Comparison of ENCODE assay signal across 30 cellular contexts in the genomic region with DNA sequence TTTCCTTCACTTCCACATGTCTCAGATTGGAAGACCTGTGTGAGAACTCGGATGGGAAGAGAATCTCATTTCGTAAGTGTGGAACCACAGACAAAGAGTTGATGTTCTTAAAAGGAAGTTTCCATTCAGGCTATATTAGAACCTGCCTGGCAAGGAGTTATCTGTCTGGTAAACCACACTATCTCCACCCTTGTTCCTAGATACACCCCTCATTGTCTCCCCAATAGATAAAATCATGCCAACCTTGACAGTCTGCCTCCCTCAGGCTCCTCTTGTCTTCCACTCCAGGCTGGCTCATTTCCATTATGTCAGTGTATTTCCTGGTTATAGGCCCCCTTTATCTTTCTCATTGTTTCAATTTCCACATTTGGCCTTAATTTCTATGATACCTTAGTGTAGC.
"Had no signal": no experiment of that assay in that cellular context is flagged by ENCODE, and none has a peak within 500 bp of the region (broad histone marks: within the 10 kb centered on the region; RNA-seq: fewer than 3 reads in every experiment).

No MANE protein-coding gene starts in this region.

- H3K27me3 ChIP-seq: brain microvascular endothelial cell had no signal

- DNase-seq: activated CD4-positive, alpha-beta memory T cell treated with anti-CD3 and anti-CD28 coated beads, Interleukin-2, amount 10 ng/mL, durations not matched to agents 7 days and 5 days; activated CD4-positive, alpha-beta T cell treated with anti-CD3 and anti-CD28 coated beads for 1 hour; activated CD4-positive, alpha-beta T cell treated with anti-CD3 and anti-CD28 coated beads for 48 hours; activated CD4-positive, CD25-positive, alpha-beta regulatory T cell; activated CD8-positive, alpha-beta memory T cell treated with anti-CD3 and anti-CD28 coated beads for 24 hours; activated CD8-positive, alpha-beta memory T cell treated with anti-CD3 and anti-CD28 coated beads, Interleukin-2, amount 10 ng/mL, durations not matched to agents 7 days and 5 days; activated CD8-positive, alpha-beta memory T cell treated with anti-CD3 and anti-CD28 coated beads, Interleukin-2, amount 50 U/mL, for 48 hours; activated effector memory CD4-positive, alpha-beta T cell treated with Interleukin-2 at 50 U/mL for 16 hours; activated naive CD4-positive, alpha-beta T cell treated with anti-CD3 and anti-CD28 coated beads, Interleukin-2, amount 10 ng/mL, durations not matched to agents 7 days and 5 days; activated T-cell treated with anti-CD3 and anti-CD28 coated beads, Interleukin-2, amount 50 U/mL, for 48 hours; amniotic stem cell; aorta; brain microvascular endothelial cell; MM.1S; MV-4-11; NCI-H1092; NCI-H146; NCI-H187; NCI-H2029 treated with DMSO at 0.1 percent for 48 hours; NCI-H226; NCI-H446 treated with DMSO at 0.1 percent for 48 hours; NCI-H524; NCI-H69; NCI-H82; NK-92 treated with Interleukin-12 subunit alpha and Interleukin-12 subunit beta, amount 100 ng/mL, for 24 hours; Right ventricle myocardium superior; SW 1271; T1000 had no signal

- ATAC-seq: activated CD8-positive, alpha-beta memory T cell treated with anti-CD3 and anti-CD28 coated beads, Interleukin-2, amount 10 ng/mL, durations not matched to agents 7 days and 5 days had no signal

- H3K27ac ChIP-seq: brain microvascular endothelial cell, KMS-11, VCaP had no signal
